In the genomic region with DNA sequence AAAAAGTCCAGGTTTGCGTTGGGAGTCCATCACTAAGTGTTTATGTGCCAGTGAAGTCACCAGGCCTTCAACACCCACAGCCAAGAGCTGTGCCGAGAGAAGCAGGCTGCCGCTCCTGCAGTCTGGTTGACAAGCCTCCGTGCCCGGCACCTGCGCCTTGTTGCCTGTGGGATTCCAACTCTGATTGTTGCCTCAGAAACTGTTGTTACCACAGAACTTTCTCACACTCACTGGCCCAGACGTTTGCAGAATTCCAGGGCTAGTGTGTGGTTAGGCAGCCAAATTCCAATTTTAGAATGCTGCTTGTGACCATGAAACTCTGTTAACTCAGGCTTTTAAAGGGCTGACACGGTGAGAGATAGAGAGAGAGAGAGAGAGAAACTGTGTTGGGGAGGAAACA, we compare ENCODE assay signal across 12 cellular contexts.
DNase-seq lines count a peak whose midpoint lies in the region; ATAC-seq, FAIRE-seq and TF ChIP-seq lines count a peak whose summit lies in the region.
"Had no signal": no experiment of that assay in that cellular context is flagged by ENCODE, and none has a peak within 500 bp of the region (broad histone marks: within the 10 kb centered on the region; RNA-seq: fewer than 3 reads in every experiment).

No MANE protein-coding gene starts in this region.

- H3K9ac ChIP-seq in IMR-90 (ENCODE audit: low read depth, low read length) (no peak overlapping the region), H1 (replicated peaks in 1 of 4; ENCODE audit: extremely low read depth in 1 of 4, low read depth in 3 of 4, low read length in 3 of 4) (no peak overlapping the region)

- no peaks in the 10 kb centered on the region for H3K79me2 ChIP-seq in H1 (ENCODE audit: control insufficient read depth in 1 of 2, insufficient read depth in 2 of 2, low read length in 2 of 2)

- no peak for FAIRE-seq in H1 (lab: Jason Lieb, UNC)

- peak overlapping the region; percentile 68 for H2AK9ac ChIP-seq in IMR-90 (replicated peaks; ENCODE audit: low read depth, low read length, poor library complexity)

- H3K23ac ChIP-seq in IMR-90 (ENCODE audit: low read depth, low read length) (no peak overlapping the region), H1 (ENCODE audit: insufficient read length) (no peak overlapping the region)

- no peak overlapping the region for H3K56ac ChIP-seq in IMR-90 (ENCODE audit: extremely low read depth, insufficient read depth, low read length)
- H3K56ac ChIP-seq in H1 (replicated peaks; ENCODE audit: insufficient read length, low read depth, low read length): no peak overlapping the region

- H2AFZ ChIP-seq in IMR-90 (replicated peaks; ENCODE audit: low read length, poor library complexity): peak overlapping the region; percentile 53
- peak overlapping the region; percentile 14 for H2AFZ ChIP-seq in H1 (ENCODE audit: low read length)

- BruUV-seq in IMR-90 (replicated peaks; lab: Mats Ljungman, UMichigan): no TSS peak

- TF ChIP-seq POLR2A in IMR-90 (IDR thresholded peaks at IDR 0.05; ENCODE audit: low read depth, low read length) (no peak), H1 (IDR thresholded peaks at IDR 0.05; ENCODE audit: control extremely low read depth in 1 of 2, low read depth in 2 of 2, low read length in 2 of 2) (no peak), lower leg skin (IDR thresholded peaks at IDR 0.05) (no peak)

- H3K79me1 ChIP-seq in IMR-90 (ENCODE audit: low read depth in 1 of 2, low read length in 2 of 2) (no peaks in the 10 kb centered on the region), H1 (ENCODE audit: low read depth, low read length) (no peaks in the 10 kb centered on the region)

- H3K27me3 ChIP-seq in IMR-90 (ENCODE audit: control insufficient read depth, insufficient read depth, low read length) (no peaks in the 10 kb centered on the region), H1 (replicated peaks in 1 of 4; ENCODE audit: control insufficient read depth in 3 of 4, extremely low read depth in 1 of 4, insufficient read depth in 3 of 4, low read length in 3 of 4) (no peaks in the 10 kb centered on the region), lung (ENCODE audit: control insufficient read depth, insufficient read depth) (no peaks in the 10 kb centered on the region)

- no peak overlapping the region for H3K18ac ChIP-seq in IMR-90 (ENCODE audit: low read depth, low read length)
- H3K18ac ChIP-seq in H1 (ENCODE audit: extremely low read depth, low read length): no peak overlapping the region

- DNase-seq in IMR-90 (peak; percentile 16), H1 (ENCODE audit: low read depth in 1 of 2, low spot score in 2 of 2) (no peak), lung (ENCODE audit: low spot score) (no peak), NCI-H510A treated with DMSO at 0.1 percent for 48 hours (lab: John Stamatoyannopoulos, UW) (no peak), lower leg skin (ENCODE audit: low spot score in 2 of 2) (no peak)
- DNase-seq: activated CD4-positive, alpha-beta T cell treated with anti-CD3 and anti-CD28 coated beads, Interleukin-2, amount 50 U/mL, for 4 hours; dermis blood vessel endothelial cell; OCI-M1 had no signal

- H4K5ac ChIP-seq in IMR-90 (ENCODE audit: low read depth, low read length): no peak overlapping the region
- no peak overlapping the region for H4K5ac ChIP-seq in H1 (ENCODE audit: insufficient read length, low read depth, low read length)

- H3K23me2 ChIP-seq in H1 (ENCODE audit: low read depth, low read length): no peaks in the 10 kb centered on the region

- H3K4me2 ChIP-seq in IMR-90 (ENCODE audit: low read depth, low read length): no peak overlapping the region
- H3K4me2 ChIP-seq in H1 (ENCODE audit: insufficient read depth in 1 of 2, low read depth in 2 of 2, low read length in 2 of 2): no peak overlapping the region; a peak in 1 of 4 replicates

- H3K9me3 ChIP-seq in IMR-90 (ENCODE audit: control insufficient read depth, insufficient read depth, low read length): no peaks in the 10 kb centered on the region
- H3K9me3 ChIP-seq in H1 (ENCODE audit: insufficient read depth in 2 of 2, low read depth in 1 of 2, low read length in 1 of 2): no peaks in the 10 kb centered on the region
- H3K9me3 ChIP-seq in lung (ENCODE audit: control insufficient read depth in 2 of 2, insufficient read depth in 1 of 2, low read length in 1 of 2): no peaks in the 10 kb centered on the region

- dilution Hi-C loops in IMR-90 (cut with HindIII; ENCODE audit: low sequenced_read_pairs, unreplicated experiment): no loop called here

- H2BK5ac ChIP-seq in IMR-90 (ENCODE audit: low read depth, low read length, poor library complexity, severe bottlenecking) (no peak overlapping the region), H1 (ENCODE audit: low read depth, low read length) (peak overlapping the region; percentile 60; the same call in 1 of the 2 replicates)

- no peak overlapping the region for H3K4me3 ChIP-seq in IMR-90 (ENCODE audit: insufficient read depth, low read depth, low read length)
- no peak overlapping the region for H3K4me3 ChIP-seq in H1 (ENCODE audit: extremely low read depth in 1 of 4, insufficient read depth in 2 of 4, low read depth in 3 of 4, low read length in 4 of 4)
- H3K4me3 ChIP-seq in lung: no peak overlapping the region
- H3K4me3 ChIP-seq in lower leg skin (ENCODE audit: low read depth, poor library complexity, severe bottlenecking): no peak overlapping the region

- intact Hi-C loops in IMR-90 (cut with micrococcal nuclease): no loop called here
- intact Hi-C loops in lower leg skin (cut with DNase I; ENCODE audit: low total_unique reads): no loop called here

- ATAC-seq in IMR-90 (ENCODE audit: low read depth) (no peak), lung (ENCODE audit: insufficient read depth, low FRiP score) (no peak), GM21447 (IDR thresholded peaks at IDR 0.05; ENCODE audit: unreplicated experiment) (no peak), HG03175 (IDR thresholded peaks at IDR 0.05; ENCODE audit: unreplicated experiment) (no peak)
- ATAC-seq: HCT116 had no signal

- CTCF ChIA-PET in IMR-90 (lab: Yijun Ruan, JAX): no interaction called here
- CTCF ChIA-PET in H1 (lab: Charles Lee; ENCODE audit: partially characterized antibody): interaction anchor here (1.6 kb wide), 1 partner anchor 53 kb away, joined by 4 read pairs; no protein-coding TSS in a partner anchor

- H3K4ac ChIP-seq in IMR-90 (ENCODE audit: low read depth, low read length) (no peak overlapping the region), H1 (replicated peaks; ENCODE audit: insufficient read length, low read depth, low read length) (no peak overlapping the region)

- H3K9me1 ChIP-seq in IMR-90 (ENCODE audit: insufficient read depth, low read length): no peaks in the 10 kb centered on the region

- no peaks in the 10 kb centered on the region for H4K20me1 ChIP-seq in IMR-90 (ENCODE audit: insufficient read depth, low read length)
- no peaks in the 10 kb centered on the region for H4K20me1 ChIP-seq in H1 (replicated peaks in 1 of 2; ENCODE audit: control insufficient read depth in 1 of 2, insufficient read depth in 2 of 2, low read length in 2 of 2)

- 0 out of 2 replicates have a peak overlapping the region, but pooled peaks have one; percentile 62 for H2BK12ac ChIP-seq in H1 (ENCODE audit: low read depth, low read length)

- no peak overlapping the region for H2AK5ac ChIP-seq in IMR-90 (ENCODE audit: low read depth, low read length)
- no peak overlapping the region for H2AK5ac ChIP-seq in H1 (ENCODE audit: low read depth, low read length)

- in situ Hi-C loops in IMR-90 (cut with MboI; ENCODE audit: low sequenced_read_pairs): no loop called here

- TF ChIP-seq RAD21 in IMR-90 (IDR thresholded peaks at IDR 0.05; ENCODE audit: low read length) (no peak), H1 (IDR thresholded peaks at IDR 0.05 in 1 of 2, conservative IDR thresholded peaks at IDR 0.05 in 1 of 2; ENCODE audit: low read depth in 2 of 2, low read length in 2 of 2) (no peak)

- TF ChIP-seq EP300 in H1 (IDR thresholded peaks at IDR 0.05; ENCODE audit: borderline replicate concordance in 1 of 2, low read depth in 2 of 2, low read length in 2 of 2): no peak

- H4K91ac ChIP-seq in IMR-90 (ENCODE audit: insufficient read depth, low read depth, low read length) (no peak overlapping the region), H1 (replicated peaks; ENCODE audit: insufficient read length, low read length) (no peak overlapping the region)

- H3K27ac ChIP-seq in IMR-90 (ENCODE audit: insufficient read depth, low read length) (no peak overlapping the region), H1 (ENCODE audit: low read depth, low read length) (no peak overlapping the region), lung (ENCODE audit: low read depth in 1 of 2, low read length in 1 of 2) (peak overlapping the region; percentile 63 to 86), temporal lobe (ENCODE audit: low read depth, low read length) (peak overlapping the region; percentile 87)

- H3K14ac ChIP-seq in IMR-90 (replicated peaks; ENCODE audit: low read depth, low read length) (no peak overlapping the region), H1 (ENCODE audit: insufficient read length) (no peak overlapping the region)

- TF ChIP-seq CTCF in IMR-90 (conservative IDR thresholded peaks at IDR 0.05; ENCODE audit: low read depth, low read length) (no peak), H1 (IDR thresholded peaks at IDR 0.05; ENCODE audit: control extremely low read depth in 1 of 3, insufficient read depth in 1 of 3, low read depth in 1 of 3, low read length in 3 of 3) (no peak), lung (IDR thresholded peaks at IDR 0.05; ENCODE audit: control extremely low read depth, extremely low read depth) (no peak), lower leg skin (IDR thresholded peaks at IDR 0.05) (no peak)

- H2BK20ac ChIP-seq in IMR-90 (ENCODE audit: low read depth, low read length) (no peak overlapping the region), H1 (ENCODE audit: low read length) (0 out of 2 replicates have a peak overlapping the region, but pooled peaks have one; percentile 16)

- H4K8ac ChIP-seq in IMR-90 (ENCODE audit: low read depth in 2 of 2, low read length in 2 of 2): no peak overlapping the region
- no peak overlapping the region for H4K8ac ChIP-seq in H1 (ENCODE audit: extremely low read depth, insufficient read depth, low read length)

- H3K36me3 ChIP-seq in IMR-90 (ENCODE audit: control insufficient read depth, insufficient read depth, low read length): no peaks in the 10 kb centered on the region
- H3K36me3 ChIP-seq in H1 (ENCODE audit: control insufficient read depth in 2 of 4, insufficient read depth in 4 of 4, low read length in 3 of 4): no peaks in the 10 kb centered on the region
- H3K36me3 ChIP-seq in lung (ENCODE audit: control insufficient read depth in 2 of 2, insufficient read depth in 2 of 2, low read length in 2 of 2): no peaks in the 10 kb centered on the region

- H2BK15ac ChIP-seq in IMR-90 (ENCODE audit: low read depth, low read length) (no peak overlapping the region), H1 (ENCODE audit: low read length) (peak overlapping the region; percentile 5; the same call in 1 of the 2 replicates)

- no CpG with 5 or more reads among the region's 8 CpGs for WGBS in IMR-90 (ENCODE audit: extremely low coverage in 2 of 2, insufficient read length in 1 of 2), 2 experiments
- 81% methylated on average over 8 of the region's 8 CpGs; no CpG with 5 or more reads in 1 of the 2 experiments for WGBS in H1 (ENCODE audit: extremely low coverage in 1 of 2, insufficient coverage in 1 of 2, insufficient read length in 1 of 2, insufficient replicate concordance in 2 of 2, low coverage in 1 of 2, low lambda C conversion rate in 2 of 2, missing lambda C conversion rate in 1 of 2), 2 experiments
- WGBS in lung, 2 donors: 64 to 74% methylated on average over 8 of the region's 8 CpGs
- WGBS in lower leg skin, 2 donors: 53 to 57% methylated on average over 8 of the region's 8 CpGs

- H2BK120ac ChIP-seq in IMR-90 (ENCODE audit: low read depth, low read length) (no peak overlapping the region), H1 (replicated peaks; ENCODE audit: low read depth, low read length) (no peak overlapping the region)

- POLR2A ChIA-PET in IMR-90 (lab: Charles Lee; ENCODE audit: unreplicated experiment): no interaction called here
- POLR2A ChIA-PET in H1 (lab: Charles Lee; ENCODE audit: partially characterized antibody): interaction anchor here (1.1 kb wide), 1 partner anchor 14 kb away, joined by 3 read pairs; no protein-coding TSS in a partner anchor

- H3K4me1 ChIP-seq in IMR-90 (ENCODE audit: control insufficient read depth, insufficient read depth, low read length) (no peaks in the 10 kb centered on the region), H1 (replicated peaks in 1 of 4; ENCODE audit: control insufficient read depth in 3 of 4, insufficient read depth in 4 of 4, low read length in 3 of 4) (peaks cover 0 to 5% (median 2%) of the 10 kb centered on the region in 4 experiments; a peak in 3 of 7 replicates), lung (ENCODE audit: control insufficient read depth in 2 of 2, insufficient read depth in 2 of 2, low read length in 2 of 2) (peaks cover 6 to 18% of the 10 kb centered on the region in 2 donors)

Comparison
In these comparisons a context has a peak if more than half of its experiments do, and no peak if none do; other contexts are left out.
1. H3K27ac ChIP-seq: peak in lung (2 of 2) and temporal lobe (single experiment); none in IMR-90 (single experiment) and H1 (single experiment).